In the genomic region with DNA sequence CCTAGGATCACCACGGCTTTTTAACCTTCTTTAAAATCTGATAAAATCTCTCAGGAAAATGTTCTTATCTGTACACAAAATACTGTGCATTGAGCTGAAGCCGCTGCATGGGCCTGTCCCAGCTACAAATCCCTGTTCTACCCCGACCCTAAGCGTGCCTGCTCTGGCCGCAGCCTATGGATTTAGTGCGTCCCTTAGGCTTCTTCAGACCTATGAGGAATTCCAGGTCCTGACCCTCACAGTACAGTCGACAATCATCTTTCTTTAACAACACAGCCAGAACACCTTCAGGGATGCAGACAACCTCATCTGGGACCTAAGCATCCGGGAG, we compare ENCODE assay signal across 9 cellular contexts. TPM values are rescaled to one million over a fixed set of nuclear protein-coding genes. Genes with fewer than 3 reads are reported as not detected.
DNase-seq lines count a peak whose midpoint lies in the region; ATAC-seq, FAIRE-seq and TF ChIP-seq lines count a peak whose summit lies in the region.
"Had no signal": no experiment of that assay in that cellular context is flagged by ENCODE, and none has a peak within 500 bp of the region (broad histone marks: within the 10 kb centered on the region; RNA-seq: fewer than 3 reads in every experiment).

No MANE protein-coding gene starts in this region.

- peak overlapping the region in 9 of 10 donors; percentile 20 to 87 (median 73) for H3K4me3 ChIP-seq in heart right ventricle
- peak overlapping the region in 2 of 3 experiments; percentile 35 to 87 for H3K4me3 ChIP-seq in keratinocyte (ENCODE audit: control insufficient read depth in 2 of 3, extremely low read depth in 1 of 3, insufficient read depth in 2 of 3, low read depth in 1 of 3, low read length in 3 of 3)
- peak overlapping the region in 3 of 4 donors; percentile 88 to 96 (median 89) for H3K4me3 ChIP-seq in upper lobe of left lung

- H3K36me3 ChIP-seq in heart right ventricle (no peaks in the 10 kb centered on the region), keratinocyte (ENCODE audit: control insufficient read depth in 2 of 2, extremely low read depth in 1 of 2, insufficient read depth in 2 of 2, low read length in 2 of 2) (no peaks in the 10 kb centered on the region), upper lobe of left lung (no peaks in the 10 kb centered on the region)

- ATAC-seq in heart right ventricle (peak in 1 of 8 donors; percentile 9), SK-N-SH treated with all-trans-retinoic acid at 6 μM for 48 hours (peak; percentile 2), upper lobe of left lung (ENCODE audit: low FRiP score in 2 of 2) (no peak), foreskin keratinocyte (no peak), GM18511 (IDR thresholded peaks at IDR 0.05; ENCODE audit: unreplicated experiment) (no peak)

- TF ChIP-seq CTCF in heart right ventricle (IDR thresholded peaks at IDR 0.05) (no peak), keratinocyte (optimal IDR thresholded peaks at IDR 0.05 in 1 of 3, IDR thresholded peaks at IDR 0.05 in 1 of 3, conservative IDR thresholded peaks at IDR 0.05 in 1 of 3; ENCODE audit: extremely low read depth in 1 of 3, insufficient read depth in 2 of 3, low read length in 3 of 3) (no peak), upper lobe of left lung (IDR thresholded peaks at IDR 0.05) (no peak), foreskin keratinocyte (conservative IDR thresholded peaks at IDR 0.05) (no peak)

- TF ChIP-seq POLR2A in upper lobe of left lung (IDR thresholded peaks at IDR 0.05): no peak

- no peak for TF ChIP-seq EP300 in upper lobe of left lung (IDR thresholded peaks at IDR 0.05)

- no peaks in the 10 kb centered on the region for H3K9me3 ChIP-seq in heart right ventricle
- no peaks in the 10 kb centered on the region for H3K9me3 ChIP-seq in keratinocyte (ENCODE audit: control insufficient read depth, low read depth, low read length)
- H3K9me3 ChIP-seq in upper lobe of left lung: no peaks in the 10 kb centered on the region

- no peak for FAIRE-seq in keratinocyte (lab: Jason Lieb, UNC)

- H4K20me1 ChIP-seq in keratinocyte (ENCODE audit: control insufficient read depth, extremely low read depth, insufficient read depth, low read length): no peaks in the 10 kb centered on the region

- H3K27me3 ChIP-seq in heart right ventricle (peaks cover 0 to 22% (median 0%) of the 10 kb centered on the region in 7 donors), keratinocyte (ENCODE audit: control insufficient read depth, extremely low read depth, insufficient read depth, low read length) (no peaks in the 10 kb centered on the region), upper lobe of left lung (no peaks in the 10 kb centered on the region), foreskin keratinocyte (no peaks in the 10 kb centered on the region)

- H3K27ac ChIP-seq in heart right ventricle (no peak overlapping the region), keratinocyte (ENCODE audit: control insufficient read depth, insufficient read depth, low read length) (no peak overlapping the region), upper lobe of left lung (no peak overlapping the region), foreskin keratinocyte (no peak overlapping the region)

- H3K4me1 ChIP-seq in heart right ventricle (peaks cover 0 to 38% (median 29%) of the 10 kb centered on the region in 9 donors), keratinocyte (ENCODE audit: control insufficient read depth, extremely low read depth, insufficient read depth, low read length) (peaks cover 10% of the 10 kb centered on the region), upper lobe of left lung (peaks cover 16 to 42% (median 22%) of the 10 kb centered on the region in 4 donors), foreskin keratinocyte (peaks cover 17% of the 10 kb centered on the region)

- peak overlapping the region; percentile 28 for H3K9ac ChIP-seq in keratinocyte (ENCODE audit: control insufficient read depth, extremely low read depth, insufficient read depth, low read length)

- intact Hi-C loops in heart right ventricle (cut with DNase I) (loop anchor here in 3 of 10 donors (2.0 to 10.0 kb wide), 4 partner anchors 29 to 123 kb away; a partner anchor contains a TSS), cardiac septum (cut with DNase I) (loop anchor here (10.0 kb wide), 1 partner anchor 123 kb away; a partner anchor contains a TSS)

- peak overlapping the region; percentile 83 for H2AFZ ChIP-seq in keratinocyte (ENCODE audit: control insufficient read depth, low read length)

- no peak for DNase-seq in heart right ventricle
- DNase-seq in cardiac septum (ENCODE audit: low spot score): no peak
- DNase-seq in keratinocyte (ENCODE audit: low read depth, low spot score): no peak
- DNase-seq in upper lobe of left lung: no peak
- DNase-seq in NCI-H1436 treated with DMSO at 0.1 percent for 48 hours (lab: John Stamatoyannopoulos, UW): no peak
- DNase-seq in foreskin keratinocyte: no peak

- WGBS in heart right ventricle, 2 donors: 33 to 48% methylated on average over 8 of the region's 8 CpGs
- WGBS in upper lobe of left lung, 2 donors: 43 to 51% methylated on average over 8 of the region's 8 CpGs

- no peaks in the 10 kb centered on the region for H3K9me1 ChIP-seq in keratinocyte (ENCODE audit: control insufficient read depth, extremely low read depth, insufficient read depth, low read length)

- dilution Hi-C loops in keratinocyte (cut with MboI; ENCODE audit: extremely low pct_ligation_motif_present, low sequenced_read_pairs): no loop called here

- H3K79me2 ChIP-seq in keratinocyte (ENCODE audit: control insufficient read depth, insufficient read depth, low read length): peaks cover 10% of the 10 kb centered on the region

- peak overlapping the region; percentile 67 for H3K4me2 ChIP-seq in keratinocyte (ENCODE audit: control insufficient read depth, extremely low read depth, insufficient read depth, low read depth, low read length)

RNA-seq across cellular contexts. Expression of a gene that starts 0.5 kb away (rescaled TPM):
- total RNA-seq in heart right ventricle (10 to 100 TPM in 1 of 10 donors, 1 to 10 TPM in 9; 4.8 to 10.1 (median 6.2) TPM), cardiac septum (4.4 TPM), upper lobe of left lung (10 to 100 TPM in 1 of 6 donors, 1 to 10 TPM in 5; 1.0 to 10.6 (median 4.6) TPM), foreskin keratinocyte (10.3 and 10.4 TPM in 2 replicates)
- polyA plus RNA-seq in heart right ventricle (1 to 10 TPM; 1.8 to 2.8 TPM), keratinocyte (10.8 to 11.4 TPM (median 11.0 TPM) in 3 replicates), foreskin keratinocyte (3.7 and 4.9 TPM in 2 replicates)
- 0.49 TPM for polyA plus RNA-seq in keratinocyte (2011; ENCODE audit: low read depth)
- polyA plus RNA-seq in keratinocyte (2011; cell fraction: cytosol; rRNA removed): 4.3 and 8.4 TPM in 2 replicates
- 10.3 and 12.9 TPM in 2 replicates for polyA plus RNA-seq in keratinocyte (2011; cell fraction: nucleus; rRNA removed)
- 1.7 and 6.1 TPM in 2 replicates for polyA plus RNA-seq in keratinocyte (2012; ENCODE audit: low replicate concordance)
- 22.0 to 24.4 TPM (median 23.3 TPM) in 3 replicates for polyA minus RNA-seq in keratinocyte
- polyA minus RNA-seq in keratinocyte (2011; cell fraction: cytosol; rRNA and poly(A)+ RNA removed): 3.6 TPM
- polyA minus RNA-seq in keratinocyte (2011; cell fraction: nucleus; rRNA and poly(A)+ RNA removed): 6.9 and 16.8 TPM in 2 replicates

RNA-seq across cellular contexts. Expression of a gene that starts 1.9 kb away (rescaled TPM):
- total RNA-seq in heart right ventricle: 1 to 10 TPM in 8 of 10 donors, under 1 TPM in 1, not detected in 1; 0.61 to 2.8 (median 1.7) TPM
- polyA plus RNA-seq in heart right ventricle: 1 to 10 TPM; 3.4 to 6.3 TPM
- 2.0 TPM for total RNA-seq in cardiac septum
- 21.9 to 27.9 TPM (median 24.5 TPM) in 3 replicates for polyA plus RNA-seq in keratinocyte
- 2.3 TPM for polyA plus RNA-seq in keratinocyte (2011; ENCODE audit: low read depth)
- 24.8 and 29.9 TPM in 2 replicates for polyA plus RNA-seq in keratinocyte (2011; cell fraction: cytosol; rRNA removed)
- polyA plus RNA-seq in keratinocyte (2011; cell fraction: nucleus; rRNA removed): 9.5 and 11.9 TPM in 2 replicates
- polyA plus RNA-seq in keratinocyte (2012; ENCODE audit: low replicate concordance): 7.7 and 16.8 TPM in 2 replicates
- 9.1 to 16.9 TPM (median 14.9 TPM) in 3 replicates for polyA minus RNA-seq in keratinocyte
- polyA minus RNA-seq in keratinocyte (2011; cell fraction: cytosol; rRNA and poly(A)+ RNA removed): 5.8 TPM
- 1.7 and 2.9 TPM in 2 replicates for polyA minus RNA-seq in keratinocyte (2011; cell fraction: nucleus; rRNA and poly(A)+ RNA removed)
- 10 to 100 TPM in 5 of 6 donors, 1 to 10 TPM in 1; 7.3 to 27.3 (median 15.0) TPM for total RNA-seq in upper lobe of left lung
- total RNA-seq in foreskin keratinocyte: 15.2 and 16.7 TPM in 2 replicates
- 20.3 and 23.6 TPM in 2 replicates for polyA plus RNA-seq in foreskin keratinocyte

RNA-seq across cellular contexts. Expression of a gene that starts 28.5 kb away (rescaled TPM):
- total RNA-seq in heart right ventricle (10 to 100 TPM; 52.9 to 64.6 (median 57.4) TPM), cardiac septum (53.1 TPM), upper lobe of left lung (10 to 100 TPM; 38.8 to 93.7 (median 64.7) TPM), foreskin keratinocyte (176 and 192 TPM in 2 replicates)
- polyA plus RNA-seq in heart right ventricle (10 to 100 TPM; 29.2 to 81.7 TPM), keratinocyte (189 to 347 TPM (median 265 TPM) in 3 replicates), foreskin keratinocyte (232 and 280 TPM in 2 replicates)
- polyA plus RNA-seq in keratinocyte (2011; ENCODE audit: low read depth): 139 TPM
- 282 and 428 TPM in 2 replicates for polyA plus RNA-seq in keratinocyte (2011; cell fraction: cytosol; rRNA removed)
- polyA plus RNA-seq in keratinocyte (2011; cell fraction: nucleus; rRNA removed): 119 and 148 TPM in 2 replicates
- 200 and 212 TPM in 2 replicates for polyA plus RNA-seq in keratinocyte (2012; ENCODE audit: low replicate concordance)
- polyA minus RNA-seq in keratinocyte: 13.4 to 63.6 TPM (median 36.7 TPM) in 3 replicates
- polyA minus RNA-seq in keratinocyte (2011; cell fraction: cytosol; rRNA and poly(A)+ RNA removed): 74.1 TPM
- polyA minus RNA-seq in keratinocyte (2011; cell fraction: nucleus; rRNA and poly(A)+ RNA removed): 13.5 and 28.2 TPM in 2 replicates

RNA-seq across cellular contexts. Expression of a gene that starts 37.0 kb away (rescaled TPM):
- 10 to 100 TPM in 6 of 10 donors, 1 to 10 TPM in 4; 8.7 to 18.3 (median 12.3) TPM for total RNA-seq in heart right ventricle
- 10 to 100 TPM; 16.4 to 17.2 TPM for polyA plus RNA-seq in heart right ventricle
- 8.3 TPM for total RNA-seq in cardiac septum
- polyA plus RNA-seq in keratinocyte: 30.9 to 53.9 TPM (median 36.3 TPM) in 3 replicates
- polyA plus RNA-seq in keratinocyte (2011; ENCODE audit: low read depth): 7.9 TPM
- polyA plus RNA-seq in keratinocyte (2011; cell fraction: cytosol; rRNA removed): 29.2 and 37.1 TPM in 2 replicates
- 66.2 and 74.2 TPM in 2 replicates for polyA plus RNA-seq in keratinocyte (2011; cell fraction: nucleus; rRNA removed)
- 12.3 and 37.3 TPM in 2 replicates for polyA plus RNA-seq in keratinocyte (2012; ENCODE audit: low replicate concordance)
- 18.4 to 33.0 TPM (median 31.0 TPM) in 3 replicates for polyA minus RNA-seq in keratinocyte
- 35.7 TPM for polyA minus RNA-seq in keratinocyte (2011; cell fraction: cytosol; rRNA and poly(A)+ RNA removed)
- polyA minus RNA-seq in keratinocyte (2011; cell fraction: nucleus; rRNA and poly(A)+ RNA removed): 16.5 and 17.1 TPM in 2 replicates
- total RNA-seq in upper lobe of left lung: 100 to 1,000 TPM in 1 of 6 donors, 10 to 100 TPM in 5; 27.0 to 110 (median 69.6) TPM
- total RNA-seq in foreskin keratinocyte: 38.4 and 59.8 TPM in 2 replicates
- polyA plus RNA-seq in foreskin keratinocyte: 39.4 and 61.3 TPM in 2 replicates

RNA-seq across cellular contexts. Expression of a gene that starts 37.8 kb away (rescaled TPM):
- under 1 TPM in 4 of 10 donors, not detected in 6; 0.19 to 0.66 (median 0.41) TPM for total RNA-seq in heart right ventricle
- polyA plus RNA-seq in heart right ventricle: under 1 TPM; 0.07 to 0.20 TPM
- not detected for total RNA-seq in cardiac septum
- 0.03 to 0.12 TPM (median 0.10 TPM) in 3 replicates for polyA plus RNA-seq in keratinocyte
- polyA plus RNA-seq in keratinocyte (2011; ENCODE audit: low read depth): not detected
- 0.19 TPM in 1 of 2 replicates, not detected in the other for polyA plus RNA-seq in keratinocyte (2011; cell fraction: cytosol; rRNA removed)
- 0.12 TPM in 1 of 2 replicates, not detected in the other for polyA plus RNA-seq in keratinocyte (2011; cell fraction: nucleus; rRNA removed)
- 0.13 TPM in 1 of 2 replicates, not detected in the other for polyA plus RNA-seq in keratinocyte (2012; ENCODE audit: low replicate concordance)
- polyA minus RNA-seq in keratinocyte: 0.06 to 0.30 TPM in 2 of 3 replicates, not detected in the other
- polyA minus RNA-seq in keratinocyte (2011; cell fraction: cytosol; rRNA and poly(A)+ RNA removed): not detected
- polyA minus RNA-seq in keratinocyte (2011; cell fraction: nucleus; rRNA and poly(A)+ RNA removed): 0.47 TPM in 1 of 2 replicates, not detected in the other
- total RNA-seq in upper lobe of left lung: 1 to 10 TPM in 1 of 6 donors, under 1 TPM in 4, not detected in 1; 0.40 to 1.8 (median 0.76) TPM
- 0.04 TPM in 1 of 2 replicates, not detected in the other for total RNA-seq in foreskin keratinocyte
- polyA plus RNA-seq in foreskin keratinocyte: 0.01 TPM in 1 of 2 replicates, not detected in the other
- total RNA-seq: glomerular endothelial cell had no signal
